ENCODE assay signal across 1 cellular context in genomic region chr7:127585044-127585953, GRCh38.
TF ChIP-seq lines count a peak whose summit lies in the region.

GCC1 (minus strand) TSS chr7:127585596; CDS start chr7:127585182, 414 bp downstream.

TF ChIP-seq in HepG2, 621 proteins besides CTCF, POLR2A, EP300 and RAD21 (continued from another document and continues in another):
- TF ChIP-seq, protein P1, sequence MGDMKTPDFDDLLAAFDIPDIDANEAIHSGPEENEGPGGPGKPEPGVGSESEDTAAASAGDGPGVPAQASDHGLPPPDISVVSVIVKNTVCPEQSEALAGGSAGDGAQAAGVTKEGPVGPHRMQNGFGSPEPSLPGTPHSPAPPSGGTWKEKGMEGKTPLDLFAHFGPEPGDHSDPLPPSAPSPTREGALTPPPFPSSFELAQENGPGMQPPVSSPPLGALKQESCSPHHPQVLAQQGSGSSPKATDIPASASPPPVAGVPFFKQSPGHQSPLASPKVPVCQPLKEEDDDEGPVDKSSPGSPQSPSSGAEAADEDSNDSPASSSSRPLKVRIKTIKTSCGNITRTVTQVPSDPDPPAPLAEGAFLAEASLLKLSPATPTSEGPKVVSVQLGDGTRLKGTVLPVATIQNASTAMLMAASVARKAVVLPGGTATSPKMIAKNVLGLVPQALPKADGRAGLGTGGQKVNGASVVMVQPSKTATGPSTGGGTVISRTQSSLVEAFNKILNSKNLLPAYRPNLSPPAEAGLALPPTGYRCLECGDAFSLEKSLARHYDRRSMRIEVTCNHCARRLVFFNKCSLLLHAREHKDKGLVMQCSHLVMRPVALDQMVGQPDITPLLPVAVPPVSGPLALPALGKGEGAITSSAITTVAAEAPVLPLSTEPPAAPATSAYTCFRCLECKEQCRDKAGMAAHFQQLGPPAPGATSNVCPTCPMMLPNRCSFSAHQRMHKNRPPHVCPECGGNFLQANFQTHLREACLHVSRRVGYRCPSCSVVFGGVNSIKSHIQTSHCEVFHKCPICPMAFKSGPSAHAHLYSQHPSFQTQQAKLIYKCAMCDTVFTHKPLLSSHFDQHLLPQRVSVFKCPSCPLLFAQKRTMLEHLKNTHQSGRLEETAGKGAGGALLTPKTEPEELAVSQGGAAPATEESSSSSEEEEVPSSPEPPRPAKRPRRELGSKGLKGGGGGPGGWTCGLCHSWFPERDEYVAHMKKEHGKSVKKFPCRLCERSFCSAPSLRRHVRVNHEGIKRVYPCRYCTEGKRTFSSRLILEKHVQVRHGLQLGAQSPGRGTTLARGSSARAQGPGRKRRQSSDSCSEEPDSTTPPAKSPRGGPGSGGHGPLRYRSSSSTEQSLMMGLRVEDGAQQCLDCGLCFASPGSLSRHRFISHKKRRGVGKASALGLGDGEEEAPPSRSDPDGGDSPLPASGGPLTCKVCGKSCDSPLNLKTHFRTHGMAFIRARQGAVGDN (CRISPR knock-in tag; IDR thresholded peaks at IDR 0.05) = peak; percentile 86
- TF ChIP-seq MIER2 (CRISPR knock-in tag; IDR thresholded peaks at IDR 0.05) (no peak), KLF11 (CRISPR knock-in tag; IDR thresholded peaks at IDR 0.05) (no peak), ZNF234 (CRISPR knock-in tag; conservative IDR thresholded peaks at IDR 0.05) (no peak), PHF21A (CRISPR knock-in tag; IDR thresholded peaks at IDR 0.05) (no peak), HCFC1 (IDR thresholded peaks at IDR 0.05; ENCODE audit: low read depth, low read length) (no peak; the same call in 1 of the 2 replicates), SRSF1 (optimal IDR thresholded peaks at IDR 0.05; ENCODE audit: low read depth, low read length) (peak; percentile 65), ZNF281 (CRISPR knock-in tag; IDR thresholded peaks at IDR 0.05; ENCODE audit: borderline replicate concordance) (no peak), AGO2 (optimal IDR thresholded peaks at IDR 0.05; ENCODE audit: low read depth, low read length) (peak; percentile 76), ZNF713 (CRISPR knock-in tag; IDR thresholded peaks at IDR 0.05) (0 out of 2 replicates have a peak, but pooled peaks have one; percentile 77), ELF4 (CRISPR knock-in tag; IDR thresholded peaks at IDR 0.05; ENCODE audit: borderline replicate concordance) (0 out of 2 replicates have a peak, but pooled peaks have one; percentile 81), ZNF460 (CRISPR knock-in tag; IDR thresholded peaks at IDR 0.05; ENCODE audit: borderline replicate concordance) (no peak), ZNF7 (CRISPR knock-in tag; IDR thresholded peaks at IDR 0.05) (no peak), ZNF513 (CRISPR knock-in tag; conservative IDR thresholded peaks at IDR 0.05) (no peak), IRF9 (CRISPR knock-in tag; IDR thresholded peaks at IDR 0.05; ENCODE audit: borderline replicate concordance) (peak; percentile 22; the same call in 1 of the 2 replicates), HOXA7 (CRISPR knock-in tag; IDR thresholded peaks at IDR 0.05) (no peak), KLF12 (CRISPR knock-in tag; IDR thresholded peaks at IDR 0.05; ENCODE audit: borderline replicate concordance) (peak; percentile 56; the same call in 1 of the 2 replicates), GTF3A (CRISPR knock-in tag; conservative IDR thresholded peaks at IDR 0.05) (0 out of 2 replicates have a peak, but pooled peaks have one; percentile 30), RXRA (CRISPR knock-in tag; IDR thresholded peaks at IDR 0.05) (peak; percentile 65), SALL2 (CRISPR knock-in tag; IDR thresholded peaks at IDR 0.05) (no peak), SMYD3 (CRISPR knock-in tag; IDR thresholded peaks at IDR 0.05) (no peak), ZNF34 (CRISPR knock-in tag; IDR thresholded peaks at IDR 0.05; ENCODE audit: borderline replicate concordance) (peak; percentile 39; the same call in 1 of the 2 replicates), ZMYM4 (CRISPR knock-in tag; IDR thresholded peaks at IDR 0.05) (peak; percentile 92), CCAR2 (optimal IDR thresholded peaks at IDR 0.05; ENCODE audit: low read depth, low read length) (no peak), IKZF4 (CRISPR knock-in tag; IDR thresholded peaks at IDR 0.05; ENCODE audit: borderline replicate concordance, low read depth, not compliant biosample characterization) (no peak), SMAD1 (CRISPR knock-in tag; IDR thresholded peaks at IDR 0.05; ENCODE audit: borderline replicate concordance, low read depth) (no peak), DDIT3 (CRISPR knock-in tag; IDR thresholded peaks at IDR 0.05) (no peak), ZNF720 (CRISPR knock-in tag; IDR thresholded peaks at IDR 0.05) (no peak), ZBTB20 (CRISPR knock-in tag; IDR thresholded peaks at IDR 0.05; ENCODE audit: borderline replicate concordance, low read depth) (no peak)
- TF ChIP-seq, protein P2, sequence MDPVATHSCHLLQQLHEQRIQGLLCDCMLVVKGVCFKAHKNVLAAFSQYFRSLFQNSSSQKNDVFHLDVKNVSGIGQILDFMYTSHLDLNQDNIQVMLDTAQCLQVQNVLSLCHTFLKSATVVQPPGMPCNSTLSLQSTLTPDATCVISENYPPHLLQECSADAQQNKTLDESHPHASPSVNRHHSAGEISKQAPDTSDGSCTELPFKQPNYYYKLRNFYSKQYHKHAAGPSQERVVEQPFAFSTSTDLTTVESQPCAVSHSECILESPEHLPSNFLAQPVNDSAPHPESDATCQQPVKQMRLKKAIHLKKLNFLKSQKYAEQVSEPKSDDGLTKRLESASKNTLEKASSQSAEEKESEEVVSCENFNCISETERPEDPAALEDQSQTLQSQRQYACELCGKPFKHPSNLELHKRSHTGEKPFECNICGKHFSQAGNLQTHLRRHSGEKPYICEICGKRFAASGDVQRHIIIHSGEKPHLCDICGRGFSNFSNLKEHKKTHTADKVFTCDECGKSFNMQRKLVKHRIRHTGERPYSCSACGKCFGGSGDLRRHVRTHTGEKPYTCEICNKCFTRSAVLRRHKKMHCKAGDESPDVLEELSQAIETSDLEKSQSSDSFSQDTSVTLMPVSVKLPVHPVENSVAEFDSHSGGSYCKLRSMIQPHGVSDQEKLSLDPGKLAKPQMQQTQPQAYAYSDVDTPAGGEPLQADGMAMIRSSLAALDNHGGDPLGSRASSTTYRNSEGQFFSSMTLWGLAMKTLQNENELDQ (CRISPR knock-in tag; IDR thresholded peaks at IDR 0.05; ENCODE audit: borderline replicate concordance) = no peak
- TF ChIP-seq, protein P3, sequence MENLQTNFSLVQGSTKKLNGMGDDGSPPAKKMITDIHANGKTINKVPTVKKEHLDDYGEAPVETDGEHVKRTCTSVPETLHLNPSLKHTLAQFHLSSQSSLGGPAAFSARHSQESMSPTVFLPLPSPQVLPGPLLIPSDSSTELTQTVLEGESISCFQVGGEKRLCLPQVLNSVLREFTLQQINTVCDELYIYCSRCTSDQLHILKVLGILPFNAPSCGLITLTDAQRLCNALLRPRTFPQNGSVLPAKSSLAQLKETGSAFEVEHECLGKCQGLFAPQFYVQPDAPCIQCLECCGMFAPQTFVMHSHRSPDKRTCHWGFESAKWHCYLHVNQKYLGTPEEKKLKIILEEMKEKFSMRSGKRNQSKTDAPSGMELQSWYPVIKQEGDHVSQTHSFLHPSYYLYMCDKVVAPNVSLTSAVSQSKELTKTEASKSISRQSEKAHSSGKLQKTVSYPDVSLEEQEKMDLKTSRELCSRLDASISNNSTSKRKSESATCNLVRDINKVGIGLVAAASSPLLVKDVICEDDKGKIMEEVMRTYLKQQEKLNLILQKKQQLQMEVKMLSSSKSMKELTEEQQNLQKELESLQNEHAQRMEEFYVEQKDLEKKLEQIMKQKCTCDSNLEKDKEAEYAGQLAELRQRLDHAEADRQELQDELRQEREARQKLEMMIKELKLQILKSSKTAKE (CRISPR knock-in tag; IDR thresholded peaks at IDR 0.05; ENCODE audit: borderline replicate concordance) = no peak
- TF ChIP-seq, protein P4, sequence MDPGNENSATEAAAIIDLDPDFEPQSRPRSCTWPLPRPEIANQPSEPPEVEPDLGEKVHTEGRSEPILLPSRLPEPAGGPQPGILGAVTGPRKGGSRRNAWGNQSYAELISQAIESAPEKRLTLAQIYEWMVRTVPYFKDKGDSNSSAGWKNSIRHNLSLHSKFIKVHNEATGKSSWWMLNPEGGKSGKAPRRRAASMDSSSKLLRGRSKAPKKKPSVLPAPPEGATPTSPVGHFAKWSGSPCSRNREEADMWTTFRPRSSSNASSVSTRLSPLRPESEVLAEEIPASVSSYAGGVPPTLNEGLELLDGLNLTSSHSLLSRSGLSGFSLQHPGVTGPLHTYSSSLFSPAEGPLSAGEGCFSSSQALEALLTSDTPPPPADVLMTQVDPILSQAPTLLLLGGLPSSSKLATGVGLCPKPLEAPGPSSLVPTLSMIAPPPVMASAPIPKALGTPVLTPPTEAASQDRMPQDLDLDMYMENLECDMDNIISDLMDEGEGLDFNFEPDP (CRISPR knock-in tag; conservative IDR thresholded peaks at IDR 0.05) = peak; percentile 92; the same call in 1 of the 2 replicates
- TF ChIP-seq, protein P5, sequence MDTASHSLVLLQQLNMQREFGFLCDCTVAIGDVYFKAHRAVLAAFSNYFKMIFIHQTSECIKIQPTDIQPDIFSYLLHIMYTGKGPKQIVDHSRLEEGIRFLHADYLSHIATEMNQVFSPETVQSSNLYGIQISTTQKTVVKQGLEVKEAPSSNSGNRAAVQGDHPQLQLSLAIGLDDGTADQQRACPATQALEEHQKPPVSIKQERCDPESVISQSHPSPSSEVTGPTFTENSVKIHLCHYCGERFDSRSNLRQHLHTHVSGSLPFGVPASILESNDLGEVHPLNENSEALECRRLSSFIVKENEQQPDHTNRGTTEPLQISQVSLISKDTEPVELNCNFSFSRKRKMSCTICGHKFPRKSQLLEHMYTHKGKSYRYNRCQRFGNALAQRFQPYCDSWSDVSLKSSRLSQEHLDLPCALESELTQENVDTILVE (CRISPR knock-in tag; IDR thresholded peaks at IDR 0.05) = no peak
- TF ChIP-seq, protein P6, sequence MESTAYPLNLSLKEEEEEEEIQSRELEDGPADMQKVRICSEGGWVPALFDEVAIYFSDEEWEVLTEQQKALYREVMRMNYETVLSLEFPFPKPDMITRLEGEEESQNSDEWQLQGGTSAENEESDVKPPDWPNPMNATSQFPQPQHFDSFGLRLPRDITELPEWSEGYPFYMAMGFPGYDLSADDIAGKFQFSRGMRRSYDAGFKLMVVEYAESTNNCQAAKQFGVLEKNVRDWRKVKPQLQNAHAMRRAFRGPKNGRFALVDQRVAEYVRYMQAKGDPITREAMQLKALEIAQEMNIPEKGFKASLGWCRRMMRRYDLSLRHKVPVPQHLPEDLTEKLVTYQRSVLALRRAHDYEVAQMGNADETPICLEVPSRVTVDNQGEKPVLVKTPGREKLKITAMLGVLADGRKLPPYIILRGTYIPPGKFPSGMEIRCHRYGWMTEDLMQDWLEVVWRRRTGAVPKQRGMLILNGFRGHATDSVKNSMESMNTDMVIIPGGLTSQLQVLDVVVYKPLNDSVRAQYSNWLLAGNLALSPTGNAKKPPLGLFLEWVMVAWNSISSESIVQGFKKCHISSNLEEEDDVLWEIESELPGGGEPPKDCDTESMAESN (CRISPR knock-in tag; conservative IDR thresholded peaks at IDR 0.05) = no peak; the same call in 1 of the 2 replicates
- TF ChIP-seq, protein P7, sequence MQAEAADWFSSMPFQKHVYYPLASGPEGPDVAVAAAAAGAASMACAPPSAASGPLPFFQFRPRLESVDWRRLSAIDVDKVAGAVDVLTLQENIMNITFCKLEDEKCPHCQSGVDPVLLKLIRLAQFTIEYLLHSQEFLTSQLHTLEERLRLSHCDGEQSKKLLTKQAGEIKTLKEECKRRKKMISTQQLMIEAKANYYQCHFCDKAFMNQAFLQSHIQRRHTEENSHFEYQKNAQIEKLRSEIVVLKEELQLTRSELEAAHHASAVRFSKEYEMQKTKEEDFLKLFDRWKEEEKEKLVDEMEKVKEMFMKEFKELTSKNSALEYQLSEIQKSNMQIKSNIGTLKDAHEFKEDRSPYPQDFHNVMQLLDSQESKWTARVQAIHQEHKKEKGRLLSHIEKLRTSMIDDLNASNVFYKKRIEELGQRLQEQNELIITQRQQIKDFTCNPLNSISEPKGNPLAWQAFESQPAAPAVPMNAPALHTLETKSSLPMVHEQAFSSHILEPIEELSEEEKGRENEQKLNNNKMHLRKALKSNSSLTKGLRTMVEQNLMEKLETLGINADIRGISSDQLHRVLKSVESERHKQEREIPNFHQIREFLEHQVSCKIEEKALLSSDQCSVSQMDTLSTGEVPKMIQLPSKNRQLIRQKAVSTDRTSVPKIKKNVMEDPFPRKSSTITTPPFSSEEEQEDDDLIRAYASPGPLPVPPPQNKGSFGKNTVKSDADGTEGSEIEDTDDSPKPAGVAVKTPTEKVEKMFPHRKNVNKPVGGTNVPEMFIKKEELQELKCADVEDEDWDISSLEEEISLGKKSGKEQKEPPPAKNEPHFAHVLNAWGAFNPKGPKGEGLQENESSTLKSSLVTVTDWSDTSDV (CRISPR knock-in tag; IDR thresholded peaks at IDR 0.05) = 0 out of 2 replicates have a peak, but pooled peaks have one; percentile 34
